In genomic region chr12:40049268-40049667, GRCh38 we compare ENCODE assay signal across 21 cellular contexts.
"Had no signal": no experiment of that assay in that cellular context is flagged by ENCODE, and none has a peak within 500 bp of the region (broad histone marks: within the 10 kb centered on the region; RNA-seq: fewer than 3 reads in every experiment).

No MANE protein-coding gene starts in this region.

- ATAC-seq: gastroesophageal sphincter; left colon; left ventricle myocardium superior; psoas muscle; right lobe of liver; stimulated activated naive B cell treated with anti-CD40 and anti-IgM and Interleukin-4, amounts not matched to agents 10 μg/mL and 1 μg/mL and 100 μg/mL, for 72 hours; stimulated activated naive CD8-positive, alpha-beta T cell treated with anti-CD3 and anti-CD28 coated beads, Interleukin-15, amount 100 ng/mL, for 72 hours; upper lobe of right lung had no signal

- DNase-seq: dermis blood vessel endothelial cell; esophagus squamous epithelium; foreskin fibroblast; glutamatergic neuron; immature natural killer cell; kidney; left colon; left ventricle myocardium superior; mesendoderm; naive B cell; nephron progenitor cell; psoas muscle; retina; right lobe of liver; stimulated activated CD4-positive, alpha-beta T cell treated with anti-CD3 and anti-CD28 coated beads, Interleukin-2, amount 100 ng/mL, for 24 hours; stimulated activated CD4-positive, alpha-beta T cell treated with anti-CD3 and anti-CD28 coated beads, Interleukin-4, amount 100 ng/mL, for 4 hours; stimulated activated naive B cell treated with anti-CD40 and anti-IgM and Interleukin-4, amounts not matched to agents 10 μg/mL and 1 μg/mL and 100 μg/mL, for 72 hours; stimulated activated naive CD8-positive, alpha-beta T cell treated with anti-CD3 and anti-CD28 coated beads, Interleukin-15, amount 100 ng/mL, for 72 hours; testis; upper lobe of right lung had no signal
